8 cellular contexts compared by ENCODE assay signal in the genomic region with DNA sequence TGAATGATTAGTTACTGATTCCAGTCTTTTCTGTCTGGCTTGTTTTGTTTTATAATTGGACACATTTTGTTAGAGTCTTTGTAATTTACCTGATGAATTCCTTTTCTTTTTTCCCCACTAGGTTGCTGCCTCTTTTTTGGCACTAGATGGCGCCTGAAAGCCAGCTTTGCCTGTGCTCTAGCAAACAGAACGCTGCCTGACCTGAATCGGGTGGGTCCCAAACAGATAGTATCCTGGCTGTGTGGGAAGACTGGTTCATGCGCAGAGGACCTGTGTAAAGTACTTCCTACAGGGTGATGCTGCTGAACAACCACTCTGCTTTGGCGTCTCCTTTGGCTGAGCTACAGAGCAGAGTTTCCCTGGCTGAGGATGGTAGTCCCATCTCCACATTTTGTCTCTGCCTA.
DNase-seq lines count a peak whose midpoint lies in the region; ATAC-seq and TF ChIP-seq lines count a peak whose summit lies in the region.

No MANE protein-coding gene starts in this region.

- H3K36me3 Mint-ChIP-seq in CD8-positive, alpha-beta T cell, result peaks cover 7% of the 10 kb centered on the region
- H3K36me3 Mint-ChIP-seq in activated T-cell treated with anti-CD3 and anti-CD28 coated beads, Interleukin-2, amount 50 U/mL, for 4 hours (ENCODE audit: insufficient read depth), result no peaks in the 10 kb centered on the region

- ATAC-seq in CD8-positive, alpha-beta T cell, result no peak
- ATAC-seq in GM18511 (IDR thresholded peaks at IDR 0.05; ENCODE audit: unreplicated experiment) (peak; percentile 52), HG02623 (IDR thresholded peaks at IDR 0.05; ENCODE audit: unreplicated experiment) (no peak)
- peak; percentile 25 to 53 for ATAC-seq in activated T-cell treated with anti-CD3 and anti-CD28 coated beads, Interleukin-2, amount 50 U/mL, for 4 hours

- intact Hi-C loops in CD8-positive, alpha-beta T cell (cut with DNase I, micrococcal nuclease), result loop anchor here (1.0 to 10.0 kb wide), 2 partner anchors 290 to 292 kb away; a partner anchor contains a TSS
- intact Hi-C loops in lower leg skin (cut with DNase I; ENCODE audit: low total_unique reads), result no loop called here

- H3K4me1 ChIP-seq in CD8-positive, alpha-beta T cell (ENCODE audit: insufficient read depth, low read length), result no peaks in the 10 kb centered on the region

- TF ChIP-seq CTCF in CD8-positive, alpha-beta T cell (IDR thresholded peaks at IDR 0.05), result peak; percentile 30
- TF ChIP-seq CTCF in kidney epithelial cell (IDR thresholded peaks at IDR 0.05; ENCODE audit: insufficient read depth, low read length, poor library complexity, severe bottlenecking) (peak; percentile 66), lower leg skin (IDR thresholded peaks at IDR 0.05) (no peak)

- 52 to 65% methylated on average over 5 of the region's 5 CpGs for WGBS in lower leg skin, 2 donors

- no peak overlapping the region for H3K27ac Mint-ChIP-seq in CD8-positive, alpha-beta T cell

- CTCF ChIA-PET in CD8-positive, alpha-beta T cell (lab: Charles Lee), result no interaction called here

- POLR2A ChIA-PET in CD8-positive, alpha-beta T cell (lab: Charles Lee), result no interaction called here

- no peaks in the 10 kb centered on the region for H3K4me1 Mint-ChIP-seq in CD8-positive, alpha-beta T cell (ENCODE audit: low read depth)
- H3K4me1 Mint-ChIP-seq in activated T-cell treated with anti-CD3 and anti-CD28 coated beads, Interleukin-2, amount 50 U/mL, for 4 hours (ENCODE audit: low read depth), result no peaks in the 10 kb centered on the region

- H3K36me3 ChIP-seq in CD8-positive, alpha-beta T cell (ENCODE audit: insufficient read depth, low read length), result no peaks in the 10 kb centered on the region
- no peaks in the 10 kb centered on the region for H3K36me3 ChIP-seq in kidney epithelial cell (ENCODE audit: control insufficient read depth, insufficient read depth, low read length)

- H3K27me3 Mint-ChIP-seq in CD8-positive, alpha-beta T cell (ENCODE audit: low read depth), result no peaks in the 10 kb centered on the region
- H3K27me3 Mint-ChIP-seq in activated T-cell treated with anti-CD3 and anti-CD28 coated beads, Interleukin-2, amount 50 U/mL, for 4 hours (ENCODE audit: low read depth), result no peaks in the 10 kb centered on the region

- no peak for TF ChIP-seq POLR2A in lower leg skin (IDR thresholded peaks at IDR 0.05)

- H3K9me3 ChIP-seq in CD8-positive, alpha-beta T cell (ENCODE audit: low read length), result peaks cover 7% of the 10 kb centered on the region

- no peak overlapping the region for H3K27ac ChIP-seq in CD8-positive, alpha-beta T cell (ENCODE audit: low read depth, low read length)

- no peak overlapping the region for H3K4me3 Mint-ChIP-seq in CD8-positive, alpha-beta T cell
- H3K4me3 Mint-ChIP-seq in activated T-cell treated with anti-CD3 and anti-CD28 coated beads, Interleukin-2, amount 50 U/mL, for 4 hours, result no peak overlapping the region

- H3K9me3 Mint-ChIP-seq in CD8-positive, alpha-beta T cell, result peaks cover 24% of the 10 kb centered on the region
- H3K9me3 Mint-ChIP-seq in activated T-cell treated with anti-CD3 and anti-CD28 coated beads, Interleukin-2, amount 50 U/mL, for 4 hours, result peaks cover 33% of the 10 kb centered on the region

- H3K4me3 ChIP-seq in CD8-positive, alpha-beta T cell (ENCODE audit: low read depth, low read length), result no peak overlapping the region
- no peak overlapping the region for H3K4me3 ChIP-seq in kidney epithelial cell (ENCODE audit: low read depth, low read length)
- no peak overlapping the region for H3K4me3 ChIP-seq in lower leg skin (ENCODE audit: low read depth, poor library complexity, severe bottlenecking)

- peak in 1 of 7 experiments; percentile 11 for DNase-seq in CD8-positive, alpha-beta T cell
- DNase-seq in NCI-H1694 (lab: John Stamatoyannopoulos, UW), result peak; percentile 48
- no peak for DNase-seq in activated T-cell treated with anti-CD3 and anti-CD28 coated beads, Interleukin-2, amount 50 U/mL, for 4 hours
- DNase-seq in kidney epithelial cell (ENCODE audit: low read depth), result no peak
- DNase-seq in central memory CD4-positive, alpha-beta T cell, result no peak
- no peak for DNase-seq in lower leg skin (ENCODE audit: low spot score in 2 of 2)

- no peaks in the 10 kb centered on the region for H3K27me3 ChIP-seq in CD8-positive, alpha-beta T cell (ENCODE audit: insufficient read depth, low read length)
- H3K27me3 ChIP-seq in kidney epithelial cell (ENCODE audit: control insufficient read depth, insufficient read depth, low read length), result no peaks in the 10 kb centered on the region

Comparison
In these comparisons a context has a peak if more than half of its experiments do, and no peak if none do; other contexts are left out.
1. ATAC-seq: peak in GM18511 (single experiment) and activated T-cell treated with anti-CD3 and anti-CD28 coated beads, Interleukin-2, amount 50 U/mL, for 4 hours (2 of 2); none in CD8-positive, alpha-beta T cell (single experiment) and HG02623 (single experiment).
2. CTCF ChIP-seq: peak in CD8-positive, alpha-beta T cell (single experiment) and kidney epithelial cell (single experiment); none in lower leg skin (0 of 3).